29 cellular contexts compared by ENCODE assay signal in genomic region chr10:28434063-28434462, GRCh38.
"Had no signal": no experiment of that assay in that cellular context is flagged by ENCODE, and none has a peak within 500 bp of the region (broad histone marks: within the 10 kb centered on the region; RNA-seq: fewer than 3 reads in every experiment).

No MANE protein-coding gene starts in this region.

- ATAC-seq: activated CD4-positive, alpha-beta T cell treated with anti-CD3 and anti-CD28 coated beads for 36 hours; activated CD8-positive, alpha-beta memory T cell treated with anti-CD3 and anti-CD28 coated beads, Interleukin-2, amount 10 ng/mL, durations not matched to agents 7 days and 5 days; activated CD8-positive, alpha-beta T cell treated with anti-CD3 and anti-CD28 coated beads, Interleukin-2, amount 10 ng/mL, durations not matched to agents 7 days and 5 days; activated naive CD8-positive, alpha-beta T cell treated with anti-CD3 and anti-CD28 coated beads, Interleukin-2, amount 50 U/mL, for 24 hours; body of pancreas; esophagus mucosa had no signal

- FAIRE-seq: frontal cortex had no signal

- H3K36me3 ChIP-seq: adrenal gland, cardiac muscle cell, colonic mucosa had no signal

- H3K4me3 ChIP-seq: adrenal gland, body of pancreas, cardiac muscle cell, colonic mucosa had no signal

- DNase-seq: activated CD4-positive, alpha-beta memory T cell treated with anti-CD3 and anti-CD28 coated beads for 36 hours; activated CD4-positive, alpha-beta T cell treated with anti-CD3 and anti-CD28 coated beads for 36 hours; activated CD4-positive, alpha-beta T cell treated with anti-CD3 and anti-CD28 coated beads, Interleukin-2, amount 10 ng/mL, durations not matched to agents 24 days and 14 days; activated CD4-positive, CD25-positive, alpha-beta regulatory T cell; activated CD4-positive, CD25-positive, alpha-beta regulatory T cell treated with anti-CD3 and anti-CD28 coated beads, Interleukin-2, amount 50 U/mL, for 72 hours; activated CD8-positive, alpha-beta memory T cell treated with anti-CD3 and anti-CD28 coated beads, Interleukin-2, amount 10 ng/mL, durations not matched to agents 7 days and 5 days; activated CD8-positive, alpha-beta memory T cell treated with anti-CD3 and anti-CD28 coated beads, Interleukin-2, amount 50 U/mL, for 4 hours; activated CD8-positive, alpha-beta T cell treated with anti-CD3 and anti-CD28 coated beads, Interleukin-2, amount 10 ng/mL, durations not matched to agents 7 days and 5 days; activated effector memory CD4-positive, alpha-beta T cell treated with anti-CD3 and anti-CD28 coated beads, Interleukin-2, amount 50 U/mL, for 16 hours; activated naive CD4-positive, alpha-beta T cell treated with anti-CD3 and anti-CD28 coated beads for 36 hours; activated naive CD8-positive, alpha-beta T cell treated with anti-CD3 and anti-CD28 coated beads for 36 hours; activated naive CD8-positive, alpha-beta T cell treated with anti-CD3 and anti-CD28 coated beads, Interleukin-2, amount 50 U/mL, for 24 hours; activated T-cell treated with anti-CD3 and anti-CD28 coated beads, Interleukin-2, amount 50 U/mL, for 1 hour; activated T-cell treated with anti-CD3 and anti-CD28 coated beads, Interleukin-2, amount 50 U/mL, for 48 hours; adrenal gland; amygdala; aorta; body of pancreas; central memory CD4-positive, alpha-beta T cell; cerebellar nuclear complex; colonic mucosa; effector memory CD4-positive, alpha-beta T cell; endodermal cell; foreskin fibroblast; head of caudate nucleus; T-helper 2 cell had no signal

- H3K27me3 ChIP-seq: adrenal gland, body of pancreas, cardiac muscle cell, colonic mucosa had no signal
